Comparison of ENCODE assay signal across 12 cellular contexts in genomic region chr10:93503075-93503474, GRCh38. TPM values are rescaled to one million over a fixed set of nuclear protein-coding genes. Genes with fewer than 3 reads are reported as not detected.
DNase-seq lines count a peak whose midpoint lies in the region; ATAC-seq and TF ChIP-seq lines count a peak whose summit lies in the region.
"Had no signal": no experiment of that assay in that cellular context is flagged by ENCODE, and none has a peak within 500 bp of the region (broad histone marks: within the 10 kb centered on the region; RNA-seq: fewer than 3 reads in every experiment).

No MANE protein-coding gene starts in this region.

- no peak for DNase-seq in activated naive CD8-positive, alpha-beta T cell treated with anti-CD3 and anti-CD28 coated beads, Interleukin-2, amount 10 ng/mL, durations not matched to agents 7 days and 5 days
- DNase-seq in activated naive CD8-positive, alpha-beta T cell treated with anti-CD3 and anti-CD28 coated beads for 36 hours: no peak
- DNase-seq in GM23248 (no peak), LHCN-M2 (ENCODE audit: low read depth) (peak; percentile 37), NCI-H2227 treated with DMSO at 0.1 percent for 48 hours (lab: John Stamatoyannopoulos, UW) (no peak), neuronal stem cell (ENCODE audit: low spot score) (no peak), HFFc6 (no peak), cortex of kidney (lab: John Stamatoyannopoulos, UW) (no peak)
- DNase-seq: left ventricle myocardium superior, NCI-H774 had no signal

- no peak for TF ChIP-seq CTCF in HFFc6 (IDR thresholded peaks at IDR 0.05)

- H4K20me1 ChIP-seq in GM23248 (ENCODE audit: insufficient read depth): no peaks in the 10 kb centered on the region

- ATAC-seq in activated naive CD8-positive, alpha-beta T cell treated with anti-CD3 and anti-CD28 coated beads, Interleukin-2, amount 10 ng/mL, durations not matched to agents 7 days and 5 days (ENCODE audit: low read depth): no peak
- ATAC-seq: HepG2, left ventricle myocardium superior had no signal

- no peak overlapping the region for H2BK120ac ChIP-seq in neuronal stem cell (ENCODE audit: low read depth, low read length)

- no peak overlapping the region for H2BK12ac ChIP-seq in neuronal stem cell (ENCODE audit: low read length)

- in situ Hi-C loops in GM23248 (cut with MboI): loop anchor here (25.0 kb wide), 2 partner anchors 416 to 616 kb away; no protein-coding TSS in a partner anchor

- H3K27me3 ChIP-seq in GM23248 (replicated peaks; ENCODE audit: insufficient read depth) (no peaks in the 10 kb centered on the region), neuronal stem cell (ENCODE audit: control insufficient read depth in 3 of 3, insufficient read depth in 3 of 3, low read depth in 1 of 3, low read length in 3 of 3) (no peaks in the 10 kb centered on the region)

- H3K36me3 ChIP-seq in GM23248 (ENCODE audit: low read depth) (no peaks in the 10 kb centered on the region), neuronal stem cell (replicated peaks in 1 of 2; ENCODE audit: control insufficient read depth in 2 of 2, insufficient read depth in 2 of 2, low read length in 2 of 2) (peaks cover 5 to 92% of the 10 kb centered on the region in 2 donors)

- no peak overlapping the region for H4K91ac ChIP-seq in neuronal stem cell (ENCODE audit: low read depth, low read length, poor library complexity)

- no peak overlapping the region for H3K23ac ChIP-seq in neuronal stem cell (ENCODE audit: low read depth, low read length, poor library complexity)

- H3K9me3 ChIP-seq in GM23248 (ENCODE audit: low read depth) (no peaks in the 10 kb centered on the region), neuronal stem cell (replicated peaks in 1 of 2; ENCODE audit: control insufficient read depth in 2 of 2, insufficient read depth in 1 of 2, low read depth in 1 of 2, low read length in 2 of 2) (no peaks in the 10 kb centered on the region)

- no peaks in the 10 kb centered on the region for H3K79me1 ChIP-seq in neuronal stem cell (ENCODE audit: low read depth, low read length)

- H2AFZ ChIP-seq in GM23248: peak overlapping the region; percentile 23; the same call in 1 of the 2 replicates
- H2AFZ ChIP-seq in neuronal stem cell (ENCODE audit: low read length): no peak overlapping the region

- H3K14ac ChIP-seq in neuronal stem cell (ENCODE audit: low read length): no peak overlapping the region

- H3K36me3 Mint-ChIP-seq in activated naive CD8-positive, alpha-beta T cell treated with anti-CD3 and anti-CD28 coated beads, Interleukin-2, amount 10 ng/mL, durations not matched to agents 7 days and 5 days: peaks cover 50% of the 10 kb centered on the region
- H3K36me3 Mint-ChIP-seq in activated naive CD8-positive, alpha-beta T cell treated with anti-CD3 and anti-CD28 coated beads for 36 hours: peaks cover 38% of the 10 kb centered on the region
- H3K36me3 Mint-ChIP-seq in HFFc6 (ENCODE audit: low read depth): peaks cover 22% of the 10 kb centered on the region; the same call in 1 of the 2 replicates

- H3K27ac Mint-ChIP-seq in activated naive CD8-positive, alpha-beta T cell treated with anti-CD3 and anti-CD28 coated beads, Interleukin-2, amount 10 ng/mL, durations not matched to agents 7 days and 5 days: peak overlapping the region; percentile 47
- H3K27ac Mint-ChIP-seq in activated naive CD8-positive, alpha-beta T cell treated with anti-CD3 and anti-CD28 coated beads for 36 hours: no peak overlapping the region
- no peak overlapping the region for H3K27ac Mint-ChIP-seq in HFFc6
- H3K27ac Mint-ChIP-seq: stimulated activated naive CD8-positive, alpha-beta T cell treated with anti-CD3 and anti-CD28 coated beads, Interleukin-15, Interleukin-2, amounts not matched to agents 100 ng/mL and 50 ng/mL, for 24 hours had no signal

- H3K9me2 ChIP-seq in GM23248 (ENCODE audit: insufficient read depth): no peaks in the 10 kb centered on the region

- H3K9me3 Mint-ChIP-seq in activated naive CD8-positive, alpha-beta T cell treated with anti-CD3 and anti-CD28 coated beads, Interleukin-2, amount 10 ng/mL, durations not matched to agents 7 days and 5 days: no peaks in the 10 kb centered on the region
- no peaks in the 10 kb centered on the region for H3K9me3 Mint-ChIP-seq in activated naive CD8-positive, alpha-beta T cell treated with anti-CD3 and anti-CD28 coated beads for 36 hours
- no peaks in the 10 kb centered on the region for H3K9me3 Mint-ChIP-seq in HFFc6
- H3K9me3 Mint-ChIP-seq: stimulated activated naive CD8-positive, alpha-beta T cell treated with anti-CD3 and anti-CD28 coated beads, Interleukin-15, Interleukin-2, amounts not matched to agents 100 ng/mL and 50 ng/mL, for 24 hours had no signal

- H3K9ac ChIP-seq in GM23248 (no peak overlapping the region), neuronal stem cell (ENCODE audit: low read depth, low read length, poor library complexity) (no peak overlapping the region)

- peaks cover 30% of the 10 kb centered on the region for H3K4me1 Mint-ChIP-seq in activated naive CD8-positive, alpha-beta T cell treated with anti-CD3 and anti-CD28 coated beads, Interleukin-2, amount 10 ng/mL, durations not matched to agents 7 days and 5 days
- H3K4me1 Mint-ChIP-seq in activated naive CD8-positive, alpha-beta T cell treated with anti-CD3 and anti-CD28 coated beads for 36 hours: peaks cover 12% of the 10 kb centered on the region
- peaks cover 37% of the 10 kb centered on the region for H3K4me1 Mint-ChIP-seq in HFFc6 (ENCODE audit: low read depth)

- H3K4me1 ChIP-seq in GM23248 (ENCODE audit: insufficient read depth) (peaks cover 6% of the 10 kb centered on the region; the same call in 1 of the 2 replicates), neuronal stem cell (ENCODE audit: control insufficient read depth in 2 of 2, insufficient read depth in 1 of 2, low read depth in 1 of 2, low read length in 2 of 2) (no peaks in the 10 kb centered on the region)

- no peaks in the 10 kb centered on the region for H3K27me3 Mint-ChIP-seq in activated naive CD8-positive, alpha-beta T cell treated with anti-CD3 and anti-CD28 coated beads, Interleukin-2, amount 10 ng/mL, durations not matched to agents 7 days and 5 days
- no peaks in the 10 kb centered on the region for H3K27me3 Mint-ChIP-seq in activated naive CD8-positive, alpha-beta T cell treated with anti-CD3 and anti-CD28 coated beads for 36 hours
- H3K27me3 Mint-ChIP-seq in HFFc6 (ENCODE audit: insufficient read depth): no peaks in the 10 kb centered on the region
- H3K27me3 Mint-ChIP-seq: stimulated activated naive CD8-positive, alpha-beta T cell treated with anti-CD3 and anti-CD28 coated beads, Interleukin-15, Interleukin-2, amounts not matched to agents 100 ng/mL and 50 ng/mL, for 24 hours had no signal

- H4K8ac ChIP-seq in neuronal stem cell (ENCODE audit: low read depth, low read length): no peak overlapping the region

- no peak overlapping the region for H3K4me3 ChIP-seq in GM23248
- H3K4me3 ChIP-seq in neuronal stem cell (ENCODE audit: low read length in 2 of 2): no peak overlapping the region

- H3K79me2 ChIP-seq in GM23248 (ENCODE audit: insufficient read depth): peaks cover 32% of the 10 kb centered on the region

- H3K18ac ChIP-seq in neuronal stem cell (ENCODE audit: low read length): no peak overlapping the region

- H2BK5ac ChIP-seq in neuronal stem cell (ENCODE audit: low read length): no peak overlapping the region

- POLR2A ChIA-PET in activated naive CD8-positive, alpha-beta T cell treated with anti-CD3 and anti-CD28 coated beads, Interleukin-2, amount 10 ng/mL, durations not matched to agents 7 days and 5 days (lab: Charles Lee): no interaction called here

- no peak overlapping the region for H2BK15ac ChIP-seq in neuronal stem cell (ENCODE audit: low read length)

- no peak overlapping the region for H2AK5ac ChIP-seq in neuronal stem cell (ENCODE audit: low read depth, low read length)

- H3F3A ChIP-seq in GM23248 (ENCODE audit: insufficient read depth): 0 out of 2 replicates have a peak, but pooled peaks cover 3% of the 10 kb centered on the region

- WGBS in GM23248 (ENCODE audit: low coverage in 1 of 2, low lambda C conversion rate in 2 of 2, missing lambda C conversion rate in 2 of 2), 2 experiments: 94 to 98% methylated on average over 6 of the region's 6 CpGs
- no CpG with 5 or more reads among the region's 6 CpGs for WGBS in neuronal stem cell (ENCODE audit: extremely low coverage in 2 of 2, insufficient read length in 2 of 2, insufficient replicate concordance in 1 of 2), 2 donors

- H3K4me3 Mint-ChIP-seq in activated naive CD8-positive, alpha-beta T cell treated with anti-CD3 and anti-CD28 coated beads, Interleukin-2, amount 10 ng/mL, durations not matched to agents 7 days and 5 days: peak overlapping the region; percentile 7
- no peak overlapping the region for H3K4me3 Mint-ChIP-seq in activated naive CD8-positive, alpha-beta T cell treated with anti-CD3 and anti-CD28 coated beads for 36 hours
- H3K4me3 Mint-ChIP-seq in HFFc6: no peak overlapping the region
- H3K4me3 Mint-ChIP-seq: stimulated activated naive CD8-positive, alpha-beta T cell treated with anti-CD3 and anti-CD28 coated beads, Interleukin-15, Interleukin-2, amounts not matched to agents 100 ng/mL and 50 ng/mL, for 24 hours had no signal

- H3K4me2 ChIP-seq in GM23248 (ENCODE audit: unreplicated experiment) (no peak overlapping the region), neuronal stem cell (ENCODE audit: insufficient read depth, low read length, poor library complexity, severe bottlenecking) (no peak overlapping the region)

- no peak overlapping the region for H3K4ac ChIP-seq in neuronal stem cell (ENCODE audit: low read length)

- no peak overlapping the region for H3K27ac ChIP-seq in GM23248
- H3K27ac ChIP-seq in neuronal stem cell (replicated peaks; ENCODE audit: low read length): no peak overlapping the region

RNA-seq across cellular contexts. Expression of gene CEP55, which starts 6.7 kb away (rescaled TPM):
- total RNA-seq in activated naive CD8-positive, alpha-beta T cell treated with anti-CD3 and anti-CD28 coated beads, Interleukin-2, amount 10 ng/mL, durations not matched to agents 7 days and 5 days: 10 to 100 TPM; 45.9 to 50.7 TPM
- 10 to 100 TPM; 47.6 to 52.0 TPM for total RNA-seq in activated naive CD8-positive, alpha-beta T cell treated with anti-CD3 and anti-CD28 coated beads for 36 hours
- total RNA-seq in GM23248 (2014; rRNA removed; shearing (Covaris generic)): 21.5 and 32.4 TPM in 2 replicates
- 14.9 and 16.8 TPM in 2 replicates for polyA plus RNA-seq in GM23248 (2016; fragmentation: Nextera tagmentation; extraction: Ambion mirVana)
- 99.7 and 102 TPM in 2 replicates for total RNA-seq in LHCN-M2 (2014; rRNA removed)
- polyA plus RNA-seq in LHCN-M2 (2012): 20.0 TPM
- 34.7 TPM for polyA plus RNA-seq in neuronal stem cell (2013, experiment 1 of 2)
- polyA plus RNA-seq in neuronal stem cell (2013, experiment 2 of 2): 34.1 TPM
- 10 to 100 TPM; 21.6 to 55.3 (median 48.1) TPM for total RNA-seq in HFFc6 (2021; fragmentation: NEBNext Ultra II Directional; extraction: Animal tissue kit (Norgen Biotek cat#: 25700))

RNA-seq across cellular contexts. Expression of gene MYOF, which starts 20.9 kb away (rescaled TPM):
- 1 to 10 TPM in 1 of 2 experiments, under 1 TPM in 1; 0.91 to 1.9 TPM for total RNA-seq in activated naive CD8-positive, alpha-beta T cell treated with anti-CD3 and anti-CD28 coated beads, Interleukin-2, amount 10 ng/mL, durations not matched to agents 7 days and 5 days
- total RNA-seq in activated naive CD8-positive, alpha-beta T cell treated with anti-CD3 and anti-CD28 coated beads for 36 hours: 10 to 100 TPM; 22.1 to 22.8 TPM
- 256 and 261 TPM in 2 replicates for total RNA-seq in GM23248 (2014; rRNA removed; shearing (Covaris generic))
- 93.0 and 101 TPM in 2 replicates for polyA plus RNA-seq in GM23248 (2016; fragmentation: Nextera tagmentation; extraction: Ambion mirVana)
- total RNA-seq in LHCN-M2 (2014; rRNA removed): 164 and 242 TPM in 2 replicates
- polyA plus RNA-seq in LHCN-M2 (2012): 262 TPM
- 2.9 TPM for polyA plus RNA-seq in neuronal stem cell (2013, experiment 1 of 2)
- 2.8 TPM for polyA plus RNA-seq in neuronal stem cell (2013, experiment 2 of 2)
- 100 to 1,000 TPM; 401 to 553 (median 530) TPM for total RNA-seq in HFFc6 (2021; fragmentation: NEBNext Ultra II Directional; extraction: Animal tissue kit (Norgen Biotek cat#: 25700))
